In the genomic region with DNA sequence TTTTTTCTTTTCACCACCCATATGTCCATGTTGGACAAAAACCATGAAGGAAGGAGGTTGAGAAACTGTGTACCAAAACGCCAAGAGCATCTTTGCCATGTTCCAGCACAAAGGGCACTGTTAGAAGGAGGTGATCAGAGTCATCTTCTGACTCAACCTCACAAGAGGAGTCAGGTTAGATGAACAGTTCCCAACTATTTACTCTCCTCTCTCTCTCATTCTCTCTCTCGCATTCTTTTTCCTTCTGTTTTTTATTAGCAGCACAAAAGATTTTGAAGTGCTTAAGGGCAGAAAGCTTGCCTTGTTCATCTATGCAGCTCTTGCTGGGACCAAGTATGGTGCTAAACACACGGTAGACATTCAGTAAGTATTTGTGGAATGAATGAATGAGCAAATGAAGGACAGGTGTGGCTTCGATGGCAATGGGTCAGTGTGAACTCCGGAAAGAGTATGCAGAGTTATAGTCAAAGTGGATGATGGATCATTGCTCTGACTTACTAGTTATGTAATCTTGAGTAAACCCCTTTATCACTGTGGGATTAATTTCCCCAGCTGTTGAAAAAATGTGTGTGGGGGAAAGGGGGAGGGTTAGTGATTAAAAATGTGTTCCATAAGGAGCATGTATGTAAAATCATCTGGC, we compare ENCODE assay signal across 24 cellular contexts. TPM values are rescaled to one million over a fixed set of nuclear protein-coding genes. Genes with fewer than 3 reads are reported as not detected.
DNase-seq lines count a peak whose midpoint lies in the region; ATAC-seq and TF ChIP-seq lines count a peak whose summit lies in the region.
"Had no signal": no experiment of that assay in that cellular context is flagged by ENCODE, and none has a peak within 500 bp of the region (broad histone marks: within the 10 kb centered on the region; RNA-seq: fewer than 3 reads in every experiment).

No MANE protein-coding gene starts in this region.

- ATAC-seq in GM19328 (IDR thresholded peaks at IDR 0.05; ENCODE audit: unreplicated experiment) (no peak), GM19452 (IDR thresholded peaks at IDR 0.05; ENCODE audit: unreplicated experiment) (no peak)
- ATAC-seq: A549; stimulated activated effector memory CD8-positive, alpha-beta T cell treated with anti-CD3 and anti-CD28 coated beads, Interleukin-12 subunit alpha, Interleukin-12 subunit beta, amount 100 ng/mL, for 72 hours had no signal

- H3K4me3 ChIP-seq in AG10803 (ENCODE audit: low read length) (no peak overlapping the region), muscle layer of duodenum (ENCODE audit: low read depth in 1 of 2, low read length in 2 of 2) (no peak overlapping the region)
- H3K4me3 ChIP-seq: A549, cardiac muscle cell, esophagus squamous epithelium, lung, skin epidermis had no signal

- H3K9me3 ChIP-seq in muscle layer of duodenum (ENCODE audit: control insufficient read depth in 1 of 2, low read length in 2 of 2): no peaks in the 10 kb centered on the region
- H3K9me3 ChIP-seq: A549, esophagus squamous epithelium had no signal

- H3K27me3 ChIP-seq in muscle layer of duodenum (ENCODE audit: low read depth, low read length): no peaks in the 10 kb centered on the region
- H3K27me3 ChIP-seq: cardiac muscle cell, esophagus squamous epithelium had no signal

- TF ChIP-seq CTCF in AG10803 (conservative IDR thresholded peaks at IDR 0.05; ENCODE audit: low read length): no peak

- DNase-seq in AG10803 (ENCODE audit: low read depth) (peak; percentile 85), M059J (ENCODE audit: low read depth) (peak; percentile 25), amniotic epithelial cell (ENCODE audit: low read depth) (peak; percentile 67), C1 segment of cervical spinal cord (lab: John Stamatoyannopoulos, UW) (no peak), Ammon's horn (ENCODE audit: low spot score) (no peak)
- DNase-seq: activated CD4-positive, alpha-beta T cell treated with anti-CD3 and anti-CD28 coated beads, Interleukin-2, amount 10 ng/mL, durations not matched to agents 24 days and 14 days; activated naive CD4-positive, alpha-beta T cell treated with anti-CD3 and anti-CD28 coated beads, Interleukin-2, amount 10 ng/mL, durations not matched to agents 7 days and 5 days; anterior cingulate cortex; cortex of kidney; DMS153; esophagus squamous epithelium; MV-4-11; NCI-H1694 treated with DMSO at 0.1 percent for 48 hours; stimulated activated CD4-positive, alpha-beta T cell treated with anti-CD3 and anti-CD28 coated beads, Interleukin-2, amount 100 ng/mL, for 24 hours had no signal

- H3K36me3 ChIP-seq in muscle layer of duodenum (ENCODE audit: control insufficient read depth in 1 of 2, insufficient read depth in 2 of 2, low read length in 2 of 2): no peaks in the 10 kb centered on the region
- H3K36me3 ChIP-seq: cardiac muscle cell, esophagus squamous epithelium had no signal

- H3K4me1 ChIP-seq in muscle layer of duodenum (ENCODE audit: control insufficient read depth in 1 of 2, insufficient read depth in 2 of 2, low read length in 2 of 2): peaks cover 0 to 24% of the 10 kb centered on the region in 2 donors

- peak overlapping the region; percentile 1 for H3K27ac ChIP-seq in muscle layer of duodenum (ENCODE audit: low read length)
- H3K27ac ChIP-seq: A549, cardiac muscle cell, esophagus squamous epithelium, KMS-11, RWPE1 had no signal

RNA-seq across cellular contexts. Expression of a gene that starts 33.9 kb away (rescaled TPM):
- total RNA-seq in M059J (2014; rRNA removed; shearing (Covaris generic)): 21.9 and 32.3 TPM in 2 replicates

Comparison
In these comparisons a context has a peak if more than half of its experiments do, and no peak if none do; other contexts are left out.
1. DNase-seq: peak in AG10803 (single experiment), M059J (single experiment) and amniotic epithelial cell (single experiment); none in C1 segment of cervical spinal cord (0 of 14) and Ammon's horn (single experiment).